ENCODE assay signal across 9 cellular contexts in the genomic region with DNA sequence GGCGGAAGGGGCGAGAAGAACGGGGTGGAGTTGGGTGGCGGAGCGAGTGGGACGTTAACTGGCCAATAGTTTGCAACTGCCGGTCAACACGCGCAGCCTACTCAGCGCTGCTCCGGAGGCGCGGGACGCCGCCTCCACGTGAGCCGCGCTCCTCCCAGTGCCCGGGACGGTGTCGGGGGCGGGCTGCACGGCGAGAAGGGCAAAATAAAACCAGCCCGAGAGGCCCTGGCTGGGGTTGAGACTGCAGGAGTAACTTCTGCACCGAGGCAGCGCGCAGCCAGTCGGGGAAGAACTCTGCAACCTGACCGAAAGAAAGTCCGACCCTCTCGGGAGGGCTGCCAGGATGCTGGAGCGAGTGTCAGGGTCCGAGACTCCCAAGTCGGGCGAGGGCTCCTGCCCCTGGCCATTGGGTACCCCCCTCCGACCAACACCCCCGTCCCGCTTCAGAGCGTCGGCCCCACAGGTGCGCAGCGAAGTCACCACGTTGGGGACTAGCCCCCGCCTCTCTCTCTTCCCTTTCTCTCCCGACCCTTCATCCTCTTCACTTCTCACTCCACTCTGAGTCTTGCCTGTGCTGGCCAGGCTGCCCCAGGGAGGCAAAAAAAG. TPM values are rescaled to one million over a fixed set of nuclear protein-coding genes. Genes with fewer than 3 reads are reported as not detected.
A peak's percentile ranks its signal among the peaks of the same experiment; 100 is the strongest.
DNase-seq lines count a peak whose midpoint lies in the region; ATAC-seq, FAIRE-seq and TF ChIP-seq lines count a peak whose summit lies in the region.
"Had no signal": no experiment of that assay in that cellular context is flagged by ENCODE, and none has a peak within 500 bp of the region (broad histone marks: within the 10 kb centered on the region; RNA-seq: fewer than 3 reads in every experiment).

No MANE protein-coding gene starts in this region.

- no peaks in the 10 kb centered on the region for H3K27me3 ChIP-seq in Caco-2 (replicated peaks; ENCODE audit: control insufficient read depth, insufficient read depth, low read length)
- H3K27me3 ChIP-seq in osteoblast (ENCODE audit: insufficient read depth, low read length) = no peaks in the 10 kb centered on the region

- no peak for TF ChIP-seq CTCF in Caco-2 (IDR thresholded peaks at IDR 0.05; ENCODE audit: insufficient read depth in 1 of 2, low read depth in 1 of 2, low read length in 1 of 2, severe bottlenecking in 1 of 2, unreplicated experiment in 1 of 2)
- no peak for TF ChIP-seq CTCF in fibroblast of the aortic adventitia (IDR thresholded peaks at IDR 0.05; ENCODE audit: insufficient read depth, low read length)
- no peak for TF ChIP-seq CTCF in osteoblast (IDR thresholded peaks at IDR 0.05; ENCODE audit: extremely low read depth, low read depth, low read length)

- peak overlapping the region; percentile 66 for H3K4me3 Mint-ChIP-seq in Caco-2 (ENCODE audit: unreplicated experiment)
- H3K4me3 Mint-ChIP-seq in activated naive CD4-positive, alpha-beta T cell treated with anti-CD3 and anti-CD28 coated beads for 36 hours = no peak overlapping the region
- H3K4me3 Mint-ChIP-seq: activated B cell treated with CpG ODN at 0.5 μM for 24 hours had no signal

- no peaks in the 10 kb centered on the region for H3K36me3 ChIP-seq in Caco-2 (ENCODE audit: control insufficient read depth, insufficient read depth, low read length)
- H3K36me3 ChIP-seq in osteoblast (ENCODE audit: insufficient read depth, low read length) = no peaks in the 10 kb centered on the region

- no peaks in the 10 kb centered on the region for H3K4me1 Mint-ChIP-seq in Caco-2 (ENCODE audit: low read depth, unreplicated experiment)
- peaks cover 7% of the 10 kb centered on the region for H3K4me1 Mint-ChIP-seq in activated naive CD4-positive, alpha-beta T cell treated with anti-CD3 and anti-CD28 coated beads for 36 hours (ENCODE audit: low read depth)
- H3K4me1 Mint-ChIP-seq: activated B cell treated with CpG ODN at 0.5 μM for 24 hours had no signal

- intact Hi-C loops in Caco-2 (cut with micrococcal nuclease; ENCODE audit: unreplicated experiment) = no loop called here
- intact Hi-C loops in activated naive CD4-positive, alpha-beta T cell treated with anti-CD3 and anti-CD28 coated beads for 36 hours (cut with micrococcal nuclease) = no loop called here

- DNase-seq in Caco-2 (no peak), NCI-H69 (lab: John Stamatoyannopoulos, UW) (peak; percentile 95), fibroblast of the aortic adventitia (ENCODE audit: low read depth) (no peak), osteoblast (ENCODE audit: insufficient read length, low spot score, missing footprints) (peak; percentile 58), DMS153 treated with DMSO at 0.1 percent for 48 hours (lab: John Stamatoyannopoulos, UW; ENCODE audit: unreplicated experiment) (no peak), HTR-8/SVneo (ENCODE audit: insufficient read length, low spot score) (no peak)
- no peak for DNase-seq in activated naive CD4-positive, alpha-beta T cell treated with anti-CD3 and anti-CD28 coated beads for 36 hours
- DNase-seq: activated B cell treated with CpG ODN at 0.5 μM for 24 hours had no signal

- H2AFZ ChIP-seq in osteoblast (ENCODE audit: low read length) = no peak overlapping the region

- H3K27ac ChIP-seq in osteoblast (ENCODE audit: low read depth, low read length) = no peak overlapping the region

- ATAC-seq in HG02840 (IDR thresholded peaks at IDR 0.05; ENCODE audit: low FRiP score, unreplicated experiment) = no peak

- H3K79me2 ChIP-seq in osteoblast (ENCODE audit: insufficient read depth, low read length) = no peaks in the 10 kb centered on the region

- CTCF ChIA-PET in Caco-2 (lab: Charles Lee) = no interaction called here
- CTCF ChIA-PET in activated naive CD4-positive, alpha-beta T cell treated with anti-CD3 and anti-CD28 coated beads for 36 hours (lab: Charles Lee) = no interaction called here

- H3K36me3 Mint-ChIP-seq in Caco-2 (ENCODE audit: insufficient read depth, unreplicated experiment) = no peaks in the 10 kb centered on the region
- peaks cover 3% of the 10 kb centered on the region for H3K36me3 Mint-ChIP-seq in activated naive CD4-positive, alpha-beta T cell treated with anti-CD3 and anti-CD28 coated beads for 36 hours (ENCODE audit: low read depth)

- peak overlapping the region; percentile 24 for H3K4me2 ChIP-seq in osteoblast (ENCODE audit: insufficient read depth, low read length)

- H3K4me1 ChIP-seq in Caco-2 (no peaks in the 10 kb centered on the region), osteoblast (ENCODE audit: insufficient read depth, low read length) (no peaks in the 10 kb centered on the region)

- peaks cover 7% of the 10 kb centered on the region for H3K27me3 Mint-ChIP-seq in Caco-2 (ENCODE audit: insufficient read depth, unreplicated experiment)
- peaks cover 24% of the 10 kb centered on the region for H3K27me3 Mint-ChIP-seq in activated naive CD4-positive, alpha-beta T cell treated with anti-CD3 and anti-CD28 coated beads for 36 hours (ENCODE audit: low read depth)

- H3K9me3 ChIP-seq in Caco-2 (no peaks in the 10 kb centered on the region), osteoblast (ENCODE audit: low read depth, low read length) (no peaks in the 10 kb centered on the region)

- POLR2A ChIA-PET in Caco-2 (lab: Charles Lee) = no interaction called here

- H3K4me3 ChIP-seq in Caco-2 (ENCODE audit: low read depth, low read length) = no peak overlapping the region
- H3K4me3 ChIP-seq in fibroblast of the aortic adventitia (ENCODE audit: low read depth, low read length) = peak overlapping the region; percentile 25
- H3K4me3 ChIP-seq in osteoblast (ENCODE audit: insufficient read depth, low read length) = no peak overlapping the region

- no TSS peak for BruUV-seq in Caco-2 (replicated peaks; lab: Mats Ljungman, UMichigan)

- H3K27ac Mint-ChIP-seq in Caco-2 (ENCODE audit: unreplicated experiment) = no peak overlapping the region
- H3K27ac Mint-ChIP-seq in activated naive CD4-positive, alpha-beta T cell treated with anti-CD3 and anti-CD28 coated beads for 36 hours = no peak overlapping the region
- H3K27ac Mint-ChIP-seq: activated B cell treated with CpG ODN at 0.5 μM for 24 hours had no signal

- H4K20me1 ChIP-seq in osteoblast (ENCODE audit: insufficient read depth, low read length) = no peaks in the 10 kb centered on the region

- FAIRE-seq in HTR-8/SVneo (lab: Jason Lieb, UNC) = no peak

- H3K9me3 Mint-ChIP-seq in Caco-2 (ENCODE audit: unreplicated experiment) = no peaks in the 10 kb centered on the region
- no peaks in the 10 kb centered on the region for H3K9me3 Mint-ChIP-seq in activated naive CD4-positive, alpha-beta T cell treated with anti-CD3 and anti-CD28 coated beads for 36 hours
- H3K9me3 Mint-ChIP-seq: activated B cell treated with CpG ODN at 0.5 μM for 24 hours had no signal

RNA-seq across cellular contexts. Expression of gene ELAVL2, which starts 25.1 kb away (rescaled TPM):
- total RNA-seq in Caco-2 (2022) (0.18 and 0.21 TPM in 2 replicates), fibroblast of the aortic adventitia (ENCODE audit: low replicate concordance) (0.81 and 0.98 TPM in 2 replicates), osteoblast (under 0.01 and 0.36 TPM in 2 replicates)
- not detected for total RNA-seq in activated naive CD4-positive, alpha-beta T cell treated with anti-CD3 and anti-CD28 coated beads for 36 hours
- total RNA-seq: activated B cell treated with CpG ODN at 0.5 μM for 24 hours had no signal

Comparison
In these comparisons a context has a peak if more than half of its experiments do, and no peak if none do; other contexts are left out.
1. DNase-seq: peak in NCI-H69 (single experiment) and osteoblast (single experiment); none in Caco-2 (0 of 2), fibroblast of the aortic adventitia (single experiment), DMS153 treated with DMSO at 0.1 percent for 48 hours (single experiment), HTR-8/SVneo (single experiment) and activated naive CD4-positive, alpha-beta T cell treated with anti-CD3 and anti-CD28 coated beads for 36 hours (single experiment).